Comparison of ENCODE assay signal across 21 cellular contexts in genomic region chr13:114264886-114265611, GRCh38. TPM values are rescaled to one million over a fixed set of nuclear protein-coding genes. Genes with fewer than 3 reads are reported as not detected.
DNase-seq lines count a peak whose midpoint lies in the region; ATAC-seq and TF ChIP-seq lines count a peak whose summit lies in the region.
"Had no signal": no experiment of that assay in that cellular context is flagged by ENCODE, and none has a peak within 500 bp of the region (broad histone marks: within the 10 kb centered on the region; RNA-seq: fewer than 3 reads in every experiment).

No MANE protein-coding gene starts in this region.

- 91 to 94% (median 93%) methylated on average over 8 of the region's 8 CpGs for WGBS in heart left ventricle, 4 donors

- no peak overlapping the region for H3K27ac ChIP-seq in heart left ventricle
- H3K27ac ChIP-seq: colonic mucosa, epithelial cell of prostate, pancreas had no signal

- intact Hi-C loops in natural killer cell (cut with micrococcal nuclease), result loop anchor here (5.0 kb wide), 1 partner anchor 123 kb away; no protein-coding TSS in a partner anchor
- intact Hi-C loops in heart left ventricle (cut with DNase I), result no loop called here

- no peak for TF ChIP-seq CTCF in natural killer cell (IDR thresholded peaks at IDR 0.05)
- TF ChIP-seq CTCF in foreskin fibroblast (IDR thresholded peaks at IDR 0.05; ENCODE audit: low read depth, low read length), result no peak
- no peak for TF ChIP-seq CTCF in heart left ventricle (IDR thresholded peaks at IDR 0.05)

- H3K9me3 ChIP-seq in heart left ventricle, result no peaks in the 10 kb centered on the region
- H3K9me3 ChIP-seq: colonic mucosa, mucosa of descending colon, pancreas had no signal

- DNase-seq in natural killer cell, result no peak
- no peak for DNase-seq in natural killer cell treated with Interleukin-12 subunit alpha and Interleukin-12 subunit beta and Interleukin-15 and Interleukin-18, amount 100 ng/mL, for 72 hours (ENCODE audit: low spot score)
- peak; percentile 79 for DNase-seq in amniotic epithelial cell (ENCODE audit: low read depth)
- peak; percentile 63 to 90 for DNase-seq in foreskin fibroblast
- DNase-seq in glomerular visceral epithelial cell (ENCODE audit: extremely low spot score), result no peak
- DNase-seq in NCI-H2227 (lab: John Stamatoyannopoulos, UW; ENCODE audit: unreplicated experiment), result no peak
- DNase-seq in heart left ventricle, result no peak
- no peak for DNase-seq in ureter (ENCODE audit: low spot score)
- DNase-seq: activated CD4-positive, alpha-beta T cell treated with anti-CD3 and anti-CD28 coated beads for 4 hours; activated T-cell treated with anti-CD3 and anti-CD28 coated beads, Interleukin-2, amount 50 U/mL, for 48 hours; AML-193; colonic mucosa; hippocampal formation; left colon; mucosa of descending colon; NCI-H1436 treated with DMSO at 0.1 percent for 48 hours; pancreas; SHP77 treated with DMSO at 0.1 percent for 48 hours; stimulated activated naive CD8-positive, alpha-beta T cell treated with anti-CD3 and anti-CD28 coated beads, Interleukin-15, Interleukin-2, amounts not matched to agents 100 U/mL and 50 U/mL, for 24 hours; T1000 had no signal

- H3K4me1 Mint-ChIP-seq in natural killer cell, result peaks cover 74 to 89% of the 10 kb centered on the region in 2 donors
- H3K4me1 Mint-ChIP-seq in natural killer cell treated with Interleukin-12 subunit alpha and Interleukin-12 subunit beta and Interleukin-15 and Interleukin-18, amount 100 ng/mL, for 72 hours (ENCODE audit: low read depth in 2 of 2), result peaks cover 66 to 69% of the 10 kb centered on the region in 2 donors

- ATAC-seq in natural killer cell (no peak), heart left ventricle (no peak)
- no peak for ATAC-seq in natural killer cell treated with Interleukin-12 subunit alpha and Interleukin-12 subunit beta and Interleukin-15 and Interleukin-18, amount 100 ng/mL, for 72 hours
- ATAC-seq: left colon; mucosa of descending colon; pancreas; stimulated activated naive CD8-positive, alpha-beta T cell treated with anti-CD3 and anti-CD28 coated beads, Interleukin-15, Interleukin-2, amounts not matched to agents 100 U/mL and 50 U/mL, for 24 hours had no signal

- peak overlapping the region; percentile 55 for H3K4me3 Mint-ChIP-seq in natural killer cell
- no peak overlapping the region for H3K4me3 Mint-ChIP-seq in natural killer cell treated with Interleukin-12 subunit alpha and Interleukin-12 subunit beta and Interleukin-15 and Interleukin-18, amount 100 ng/mL, for 72 hours

- peaks cover 0 to 100% (median 100%) of the 10 kb centered on the region in 9 donors for H3K36me3 ChIP-seq in heart left ventricle

- H3K4me3 ChIP-seq in foreskin fibroblast (ENCODE audit: low read depth in 1 of 2, low read length in 2 of 2), result no peak overlapping the region
- H3K4me3 ChIP-seq in heart left ventricle, result no peak overlapping the region
- H3K4me3 ChIP-seq: colonic mucosa, mucosa of descending colon, pancreas had no signal

- peaks cover 16% of the 10 kb centered on the region for H3K36me3 Mint-ChIP-seq in natural killer cell
- peaks cover 38% of the 10 kb centered on the region for H3K36me3 Mint-ChIP-seq in natural killer cell treated with Interleukin-12 subunit alpha and Interleukin-12 subunit beta and Interleukin-15 and Interleukin-18, amount 100 ng/mL, for 72 hours

- H3K9me3 Mint-ChIP-seq in natural killer cell, result peaks cover 0 to 2% of the 10 kb centered on the region in 2 donors
- H3K9me3 Mint-ChIP-seq in natural killer cell treated with Interleukin-12 subunit alpha and Interleukin-12 subunit beta and Interleukin-15 and Interleukin-18, amount 100 ng/mL, for 72 hours, result no peaks in the 10 kb centered on the region

- H3K27ac Mint-ChIP-seq in natural killer cell, result peak overlapping the region; percentile 33 to 60
- H3K27ac Mint-ChIP-seq in natural killer cell treated with Interleukin-12 subunit alpha and Interleukin-12 subunit beta and Interleukin-15 and Interleukin-18, amount 100 ng/mL, for 72 hours, result no peak overlapping the region

- no peaks in the 10 kb centered on the region for H3K27me3 Mint-ChIP-seq in natural killer cell (ENCODE audit: low read depth in 2 of 2)
- no peaks in the 10 kb centered on the region for H3K27me3 Mint-ChIP-seq in natural killer cell treated with Interleukin-12 subunit alpha and Interleukin-12 subunit beta and Interleukin-15 and Interleukin-18, amount 100 ng/mL, for 72 hours

- H3K4me1 ChIP-seq in heart left ventricle, result peaks cover 0 to 18% (median 1%) of the 10 kb centered on the region in 12 donors
- H3K4me1 ChIP-seq: colonic mucosa had no signal

- TF ChIP-seq POLR2A in heart left ventricle (IDR thresholded peaks at IDR 0.05), result no peak

- H3K27me3 ChIP-seq in heart left ventricle, result no peaks in the 10 kb centered on the region
- H3K27me3 ChIP-seq: colonic mucosa, pancreas had no signal

RNA-seq across cellular contexts. Expression of gene UPF3A, which starts 16.4 kb away (rescaled TPM):
- 10 to 100 TPM; 37.8 to 66.5 (median 44.7) TPM for total RNA-seq in natural killer cell
- total RNA-seq in natural killer cell treated with Interleukin-12 subunit alpha and Interleukin-12 subunit beta and Interleukin-15 and Interleukin-18, amount 100 ng/mL, for 72 hours, result 10 to 100 TPM; 30.8 to 44.3 TPM
- total RNA-seq in heart left ventricle, result 10 to 100 TPM; 13.4 to 25.5 (median 20.3) TPM
- 10 to 100 TPM; 28.9 to 42.0 TPM for polyA plus RNA-seq in heart left ventricle
- 59.1 TPM for total RNA-seq in ureter

RNA-seq across cellular contexts. Expression of gene CDC16, which starts 30.4 kb away (rescaled TPM):
- total RNA-seq in natural killer cell, result 10 to 100 TPM; 61.4 to 75.9 (median 70.7) TPM
- 10 to 100 TPM; 60.5 to 88.0 TPM for total RNA-seq in natural killer cell treated with Interleukin-12 subunit alpha and Interleukin-12 subunit beta and Interleukin-15 and Interleukin-18, amount 100 ng/mL, for 72 hours
- 10 to 100 TPM; 20.0 to 41.7 (median 31.6) TPM for total RNA-seq in heart left ventricle
- 10 to 100 TPM; 38.6 to 39.5 TPM for polyA plus RNA-seq in heart left ventricle
- 86.7 TPM for total RNA-seq in ureter

RNA-seq across cellular contexts. Expression of gene CHAMP1, which starts 49.3 kb away (rescaled TPM):
- total RNA-seq in natural killer cell, result 10 to 100 TPM in 1 of 3 donors, 1 to 10 TPM in 2; 6.1 to 11.3 (median 7.9) TPM
- total RNA-seq in natural killer cell treated with Interleukin-12 subunit alpha and Interleukin-12 subunit beta and Interleukin-15 and Interleukin-18, amount 100 ng/mL, for 72 hours, result 10 to 100 TPM; 17.5 to 24.4 TPM
- total RNA-seq in heart left ventricle, result 10 to 100 TPM in 5 of 9 donors, 1 to 10 TPM in 4; 7.0 to 17.5 (median 12.1) TPM
- 1 to 10 TPM; 3.2 to 6.2 TPM for polyA plus RNA-seq in heart left ventricle
- total RNA-seq in ureter, result 23.0 TPM

Comparison
In these comparisons a context has a peak if more than half of its experiments do, and no peak if none do; other contexts are left out.
1. H3K27ac Mint-ChIP-seq: peak in natural killer cell (2 of 2); none in natural killer cell treated with Interleukin-12 subunit alpha and Interleukin-12 subunit beta and Interleukin-15 and Interleukin-18, amount 100 ng/mL, for 72 hours (0 of 2).
2. DNase-seq: peak in amniotic epithelial cell (single experiment) and foreskin fibroblast (2 of 2); none in natural killer cell (single experiment), natural killer cell treated with Interleukin-12 subunit alpha and Interleukin-12 subunit beta and Interleukin-15 and Interleukin-18, amount 100 ng/mL, for 72 hours (single experiment), glomerular visceral epithelial cell (single experiment), NCI-H2227 (single experiment), heart left ventricle (0 of 5) and ureter (single experiment).